ENCODE assay signal across 1 cellular context in the genomic region with DNA sequence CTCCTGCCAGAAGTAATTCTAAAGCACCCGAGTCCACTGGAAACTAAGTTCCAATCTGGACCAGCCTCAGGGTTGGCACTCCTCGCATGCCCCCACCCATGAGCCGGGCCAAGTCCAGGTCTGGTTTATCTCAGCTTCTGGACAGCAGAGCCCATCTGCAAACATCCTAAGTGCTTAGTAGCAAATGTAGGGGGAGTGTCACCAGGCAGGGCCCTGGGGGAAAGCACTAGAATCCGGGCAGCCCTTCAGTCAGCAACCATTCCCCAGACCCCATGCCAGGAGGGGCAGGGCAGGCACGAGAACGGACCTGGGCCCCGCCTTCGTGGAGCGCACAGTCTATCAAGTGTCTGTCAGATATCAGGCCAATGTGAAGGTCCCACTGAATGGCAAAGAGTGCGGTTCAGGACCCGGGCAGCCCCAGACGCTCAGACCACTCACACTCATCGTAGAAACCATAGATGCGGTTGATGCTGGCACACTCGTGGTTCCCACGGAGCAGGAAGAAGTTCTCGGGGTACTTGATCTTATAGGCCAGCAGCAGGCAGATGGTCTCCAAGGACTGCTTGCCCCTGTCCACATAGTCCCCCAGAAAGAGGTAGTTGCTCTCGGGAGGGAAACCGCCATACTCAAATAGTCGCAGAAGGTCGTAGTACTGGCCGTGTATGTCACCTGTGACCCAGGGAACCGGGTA.
TF ChIP-seq lines count a peak whose summit lies in the region.

No MANE protein-coding gene starts in this region.

TF ChIP-seq in endothelial cell of umbilical vein, 7 proteins besides CTCF, POLR2A, EP300 and RAD21:
- no peak for TF ChIP-seq FOS (IDR thresholded peaks at IDR 0.05; ENCODE audit: borderline replicate concordance, insufficient read depth, low read length)
- TF ChIP-seq MYC (IDR thresholded peaks at IDR 0.05; ENCODE audit: low read depth, low read length), result no peak
- TF ChIP-seq GATA2 (IDR thresholded peaks at IDR 0.05; ENCODE audit: insufficient read depth, insufficient read length, low read depth, low read length), result no peak
- TF ChIP-seq JUN (IDR thresholded peaks at IDR 0.05; ENCODE audit: borderline replicate concordance, insufficient read depth, insufficient read length, low read depth), result no peak
- no peak for TF ChIP-seq POLR2AphosphoS5 (IDR thresholded peaks at IDR 0.05; ENCODE audit: insufficient read depth, low read depth, low read length)
- TF ChIP-seq EZH2 (IDR thresholded peaks at IDR 0.05; ENCODE audit: borderline replicate concordance, low read depth, low read length, severe bottlenecking), result no peak
- TF ChIP-seq, protein P1, sequence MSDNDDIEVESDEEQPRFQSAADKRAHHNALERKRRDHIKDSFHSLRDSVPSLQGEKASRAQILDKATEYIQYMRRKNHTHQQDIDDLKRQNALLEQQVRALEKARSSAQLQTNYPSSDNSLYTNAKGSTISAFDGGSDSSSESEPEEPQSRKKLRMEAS (IDR thresholded peaks at IDR 0.05; ENCODE audit: insufficient read depth, insufficient read length), result no peak
